1 cellular context compared by ENCODE assay signal in the genomic region with DNA sequence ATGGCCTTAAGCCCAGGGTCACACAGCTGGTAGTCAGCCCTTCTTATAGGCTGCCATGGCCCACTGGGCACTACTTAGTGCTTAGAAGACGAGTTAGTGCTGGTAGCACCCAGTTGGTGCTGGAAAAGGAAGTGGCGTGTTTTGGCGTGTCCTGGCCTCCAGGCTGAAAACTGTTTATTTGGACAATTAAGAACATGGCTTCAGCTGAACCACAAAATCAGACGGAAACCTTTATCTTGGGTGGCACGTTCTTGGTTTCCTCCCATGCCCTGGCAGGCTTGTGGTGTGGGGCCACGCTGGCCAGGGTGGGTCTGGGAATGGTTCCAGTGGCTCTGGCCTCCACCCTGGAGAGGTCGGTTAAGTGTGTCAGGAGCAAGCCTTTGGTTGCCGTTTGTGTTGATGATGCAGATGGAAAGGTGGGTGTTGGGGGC.
TF ChIP-seq lines count a peak whose summit lies in the region.

No MANE protein-coding gene starts in this region.

TF ChIP-seq in endothelial cell of umbilical vein, 7 proteins besides CTCF, POLR2A, EP300 and RAD21:
- no peak for TF ChIP-seq MYC (IDR thresholded peaks at IDR 0.05; ENCODE audit: low read depth, low read length)
- no peak for TF ChIP-seq JUN (IDR thresholded peaks at IDR 0.05; ENCODE audit: borderline replicate concordance, insufficient read depth, insufficient read length, low read depth)
